In the genomic region with DNA sequence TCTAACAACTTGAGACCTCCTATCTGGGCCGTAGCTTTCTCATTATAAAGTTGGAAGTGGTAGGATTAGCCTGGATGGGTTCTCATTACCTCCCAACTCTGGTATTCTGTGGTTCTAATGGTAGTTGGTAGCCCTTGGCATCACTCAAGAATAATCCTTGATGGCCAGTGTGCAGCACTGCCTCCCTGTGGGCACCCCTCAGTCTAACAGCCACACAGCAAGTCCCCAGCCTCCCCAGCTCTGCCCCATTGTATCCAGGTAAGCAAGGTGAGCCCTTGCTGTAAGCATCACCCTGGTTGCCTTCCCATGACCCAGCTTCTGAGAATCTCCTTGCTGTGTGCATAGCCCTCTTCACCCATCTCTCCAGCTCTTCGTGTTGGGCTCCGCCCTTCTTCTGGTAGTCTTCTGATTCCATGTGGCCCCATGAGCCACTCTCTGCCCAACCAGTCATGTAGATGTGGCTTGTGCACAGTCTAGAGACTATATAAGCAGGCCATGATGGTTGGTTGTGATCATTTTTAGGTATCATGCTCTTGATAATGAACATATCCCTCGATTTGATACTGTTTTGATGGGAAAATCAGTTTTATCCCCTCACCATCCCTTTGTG, we compare ENCODE assay signal across 9 cellular contexts. TPM values are rescaled to one million over a fixed set of nuclear protein-coding genes. Genes with fewer than 3 reads are reported as not detected.
DNase-seq lines count a peak whose midpoint lies in the region; ATAC-seq and TF ChIP-seq lines count a peak whose summit lies in the region.
"Had no signal": no experiment of that assay in that cellular context is flagged by ENCODE, and none has a peak within 500 bp of the region (broad histone marks: within the 10 kb centered on the region; RNA-seq: fewer than 3 reads in every experiment).

No MANE protein-coding gene starts in this region.

- H3K27ac ChIP-seq in H9 (ENCODE audit: insufficient read length, low read depth, low read length), result no peak overlapping the region
- no peak overlapping the region for H3K27ac ChIP-seq in upper lobe of left lung
- no peak overlapping the region for H3K27ac ChIP-seq in esophagus squamous epithelium

- H3K9ac ChIP-seq in H9 (ENCODE audit: extremely low read depth, insufficient read length, low read length), result no peak overlapping the region

- H3K9me3 ChIP-seq in H9 (ENCODE audit: control insufficient read depth, low read depth, low read length) (no peaks in the 10 kb centered on the region), upper lobe of left lung (no peaks in the 10 kb centered on the region), esophagus squamous epithelium (no peaks in the 10 kb centered on the region)

- H3K4me1 ChIP-seq in H9 (ENCODE audit: insufficient read depth, low read length) (no peaks in the 10 kb centered on the region; the same call in 1 of the 2 replicates), upper lobe of left lung (no peaks in the 10 kb centered on the region), esophagus squamous epithelium (no peaks in the 10 kb centered on the region)

- ATAC-seq in left colon (peak; percentile 81), upper lobe of left lung (ENCODE audit: low FRiP score in 2 of 2) (no peak), HG02678 (IDR thresholded peaks at IDR 0.05; ENCODE audit: unreplicated experiment) (no peak), GM18870 (IDR thresholded peaks at IDR 0.05; ENCODE audit: unreplicated experiment) (no peak)

- no peak overlapping the region for H3K4me2 ChIP-seq in H9 (ENCODE audit: insufficient read depth, insufficient read length, low read length)

- H3K36me3 Mint-ChIP-seq in H9 (ENCODE audit: insufficient read depth in 1 of 3, low read depth in 3 of 3), result no peaks in the 10 kb centered on the region; a peak in 1 of 7 replicates
- H3K36me3 Mint-ChIP-seq in activated CD4-positive, alpha-beta memory T cell treated with anti-CD3 and anti-CD28 coated beads, Interleukin-2, amount 10 ng/mL, durations not matched to agents 7 days and 5 days (ENCODE audit: low read depth), result peaks cover 2% of the 10 kb centered on the region

- no peak overlapping the region for H4K91ac ChIP-seq in H9 (ENCODE audit: insufficient read length, low read depth, low read length)

- TF ChIP-seq EP300 in upper lobe of left lung (IDR thresholded peaks at IDR 0.05), result no peak

- no peaks in the 10 kb centered on the region for H3K79me2 ChIP-seq in H9 (ENCODE audit: insufficient read depth, low read length)

- H3K36me3 ChIP-seq in BJ (ENCODE audit: control insufficient read depth, insufficient read depth, low read length) (no peaks in the 10 kb centered on the region), upper lobe of left lung (no peaks in the 10 kb centered on the region), esophagus squamous epithelium (peaks cover 0 to 9% (median 0%) of the 10 kb centered on the region in 3 donors)

- no peak overlapping the region for H2BK12ac ChIP-seq in H9 (ENCODE audit: insufficient read length, low read depth, low read length)

- no peak overlapping the region for H4K5ac ChIP-seq in H9 (ENCODE audit: insufficient read length, low read depth, low read length)

- CTCF ChIA-PET in BJ (lab: Yijun Ruan, JAX), result interaction anchor here (1.0 to 1.5 kb wide), 2 partner anchors 10 to 492 kb away, joined by 3 read pairs; no protein-coding TSS in a partner anchor
- CTCF ChIA-PET in activated CD4-positive, alpha-beta memory T cell treated with anti-CD3 and anti-CD28 coated beads, Interleukin-2, amount 10 ng/mL, durations not matched to agents 7 days and 5 days (lab: Charles Lee), result interaction anchor here (0.9 to 2.4 kb wide), 4 partner anchors 9 to 492 kb away, joined by 3 to 9 read pairs (median 4); no protein-coding TSS in a partner anchor

- no peak overlapping the region for H2AFZ ChIP-seq in H9 (ENCODE audit: low read length)

- intact Hi-C loops in left colon (cut with DNase I, micrococcal nuclease), result no loop called here
- intact Hi-C loops in esophagus squamous epithelium (cut with DNase I), result loop anchor here (10.0 kb wide), 1 partner anchor 370 kb away; no protein-coding TSS in a partner anchor

- no peak overlapping the region for H4K8ac ChIP-seq in H9 (replicated peaks; ENCODE audit: insufficient read length, low read depth, low read length)

- POLR2A ChIA-PET in BJ (lab: Charles Lee), result no interaction called here
- POLR2A ChIA-PET in activated CD4-positive, alpha-beta memory T cell treated with anti-CD3 and anti-CD28 coated beads, Interleukin-2, amount 10 ng/mL, durations not matched to agents 7 days and 5 days (lab: Charles Lee), result no interaction called here

- H3K27me3 Mint-ChIP-seq in H9 (ENCODE audit: low read depth), result no peaks in the 10 kb centered on the region; the same call in none of the 2 replicates
- H3K27me3 Mint-ChIP-seq in activated CD4-positive, alpha-beta memory T cell treated with anti-CD3 and anti-CD28 coated beads, Interleukin-2, amount 10 ng/mL, durations not matched to agents 7 days and 5 days, result no peaks in the 10 kb centered on the region

- no peak overlapping the region for H2AK5ac ChIP-seq in H9 (ENCODE audit: insufficient read length, low read length)

- H3K23me2 ChIP-seq in H9 (ENCODE audit: insufficient read length, low read depth, low read length, poor library complexity, severe bottlenecking), result no peaks in the 10 kb centered on the region

- no CpG with 5 or more reads among the region's 4 CpGs for whole genome bisulfite sequencing in H9 (ENCODE audit: extremely low coverage, insufficient read length, low lambda C conversion rate)
- 93 to 95% methylated on average over 4 of the region's 4 CpGs for WGBS in upper lobe of left lung, 2 donors
- 93 to 95% methylated on average over 4 of the region's 4 CpGs for WGBS in esophagus squamous epithelium, 2 donors

- TF ChIP-seq CTCF in BJ (IDR thresholded peaks at IDR 0.05; ENCODE audit: insufficient read depth, low read depth, low read length) (0 out of 2 replicates have a peak, but pooled peaks have one; percentile 12), H9 (conservative IDR thresholded peaks at IDR 0.05) (peak; percentile 61), upper lobe of left lung (IDR thresholded peaks at IDR 0.05) (no peak), esophagus squamous epithelium (IDR thresholded peaks at IDR 0.05) (no peak)

- no peak overlapping the region for H2BK15ac ChIP-seq in H9 (ENCODE audit: low read depth, low read length)

- no peaks in the 10 kb centered on the region for H3K79me1 ChIP-seq in H9 (ENCODE audit: insufficient read depth, low read depth, low read length, poor library complexity, severe bottlenecking)

- no peaks in the 10 kb centered on the region for H3K9me3 Mint-ChIP-seq in H9
- H3K9me3 Mint-ChIP-seq in activated CD4-positive, alpha-beta memory T cell treated with anti-CD3 and anti-CD28 coated beads, Interleukin-2, amount 10 ng/mL, durations not matched to agents 7 days and 5 days, result no peaks in the 10 kb centered on the region
- H3K9me3 Mint-ChIP-seq: activated T-helper 1 cell treated with anti-CD3 and anti-CD28 coated beads, Interleukin-12 subunit alpha, Interleukin-12 subunit beta, Interleukin-2, Interleukin-4 antibody, amounts not matched to agents 30 ng/mL and 10 ng/mL and 1 ng/mL, durations not matched to agents 14 hours and 24 hours and 36 hours had no signal

- H2BK5ac ChIP-seq in H9 (ENCODE audit: insufficient read length, low read length), result no peak overlapping the region

- no peak overlapping the region for H3K56ac ChIP-seq in H9 (ENCODE audit: insufficient read length, low read depth, low read length)

- H3T11ph ChIP-seq in H9 (ENCODE audit: low read length), result no peak overlapping the region

- H3K4me3 ChIP-seq in BJ (ENCODE audit: low read depth, low read length) (no peak overlapping the region), upper lobe of left lung (no peak overlapping the region), esophagus squamous epithelium (no peak overlapping the region)

- H2BK20ac ChIP-seq in H9 (ENCODE audit: low read depth, low read length, poor library complexity, severe bottlenecking), result no peak overlapping the region

- no peak overlapping the region for H3K18ac ChIP-seq in H9 (ENCODE audit: insufficient read length, low read depth, low read length)

- TF ChIP-seq POLR2A in upper lobe of left lung (IDR thresholded peaks at IDR 0.05), result no peak
- no peak for TF ChIP-seq POLR2A in esophagus squamous epithelium (IDR thresholded peaks at IDR 0.05)

- no peaks in the 10 kb centered on the region; the same call in 1 of the 2 replicates for H3K27me3 ChIP-seq in BJ (ENCODE audit: control insufficient read depth, insufficient read depth, low read length)
- no peaks in the 10 kb centered on the region for H3K27me3 ChIP-seq in H9 (ENCODE audit: insufficient read depth, low read length)
- H3K27me3 ChIP-seq in upper lobe of left lung, result no peaks in the 10 kb centered on the region
- H3K27me3 ChIP-seq in esophagus squamous epithelium, result no peaks in the 10 kb centered on the region

- H3K27ac Mint-ChIP-seq in H9, result peak overlapping the region in 1 of 3 experiments; percentile 4; a peak in 2 of 7 replicates
- no peak overlapping the region for H3K27ac Mint-ChIP-seq in activated CD4-positive, alpha-beta memory T cell treated with anti-CD3 and anti-CD28 coated beads, Interleukin-2, amount 10 ng/mL, durations not matched to agents 7 days and 5 days
- H3K27ac Mint-ChIP-seq: activated T-helper 1 cell treated with anti-CD3 and anti-CD28 coated beads, Interleukin-12 subunit alpha, Interleukin-12 subunit beta, Interleukin-2, Interleukin-4 antibody, amounts not matched to agents 30 ng/mL and 10 ng/mL and 1 ng/mL, durations not matched to agents 14 hours and 24 hours and 36 hours had no signal

- H2BK120ac ChIP-seq in H9 (ENCODE audit: low read depth, low read length, poor library complexity, severe bottlenecking), result no peak overlapping the region

- no peak overlapping the region for H3K14ac ChIP-seq in H9 (ENCODE audit: insufficient read depth, low read length)

- H3K4me3 Mint-ChIP-seq in H9, result no peak overlapping the region
- H3K4me3 Mint-ChIP-seq in activated CD4-positive, alpha-beta memory T cell treated with anti-CD3 and anti-CD28 coated beads, Interleukin-2, amount 10 ng/mL, durations not matched to agents 7 days and 5 days, result no peak overlapping the region
- H3K4me3 Mint-ChIP-seq: activated T-helper 1 cell treated with anti-CD3 and anti-CD28 coated beads, Interleukin-12 subunit alpha, Interleukin-12 subunit beta, Interleukin-2, Interleukin-4 antibody, amounts not matched to agents 30 ng/mL and 10 ng/mL and 1 ng/mL, durations not matched to agents 14 hours and 24 hours and 36 hours had no signal

- H3K4ac ChIP-seq in H9 (ENCODE audit: low read depth, low read length), result no peak overlapping the region

- no peak for DNase-seq in BJ (ENCODE audit: low read depth)
- DNase-seq in H9, result peak; percentile 55
- peak; percentile 31 for DNase-seq in activated CD4-positive, alpha-beta memory T cell treated with anti-CD3 and anti-CD28 coated beads, Interleukin-2, amount 10 ng/mL, durations not matched to agents 7 days and 5 days
- peak in 1 of 2 donors; percentile 30 for DNase-seq in left colon
- no peak for DNase-seq in upper lobe of left lung
- no peak for DNase-seq in esophagus squamous epithelium (lab: John Stamatoyannopoulos, UW)

- no peak overlapping the region for H3K23ac ChIP-seq in H9 (ENCODE audit: insufficient read length, low read depth, low read length)

- H3K4me1 Mint-ChIP-seq in H9, result no peaks in the 10 kb centered on the region
- no peaks in the 10 kb centered on the region for H3K4me1 Mint-ChIP-seq in activated CD4-positive, alpha-beta memory T cell treated with anti-CD3 and anti-CD28 coated beads, Interleukin-2, amount 10 ng/mL, durations not matched to agents 7 days and 5 days

- peaks cover 3% of the 10 kb centered on the region for H4K20me1 ChIP-seq in H9 (ENCODE audit: control insufficient read depth, insufficient read depth, insufficient read length)

RNA-seq across cellular contexts. Expression of gene GRHPR, which starts 57.6 kb away (rescaled TPM):
- polyA plus RNA-seq in BJ (2011; rRNA removed), result 159 and 227 TPM in 2 replicates
- 102 and 164 TPM in 2 replicates for polyA minus RNA-seq in BJ (2011; rRNA and poly(A)+ RNA removed)
- total RNA-seq in H9 (2021), result 97.2 and 97.9 TPM in 2 replicates
- 10 to 100 TPM; 51.2 to 51.5 TPM for total RNA-seq in activated CD4-positive, alpha-beta memory T cell treated with anti-CD3 and anti-CD28 coated beads, Interleukin-2, amount 10 ng/mL, durations not matched to agents 7 days and 5 days
- 10 to 100 TPM; 70.4 to 78.4 TPM for total RNA-seq in left colon
- 10 to 100 TPM; 68.2 to 97.6 (median 81.3) TPM for total RNA-seq in upper lobe of left lung
- total RNA-seq in esophagus squamous epithelium, result 100 to 1,000 TPM in 2 of 4 donors, 10 to 100 TPM in 2; 74.5 to 117 (median 93.8) TPM

Comparison
In these comparisons a context has a peak if more than half of its experiments do, and no peak if none do; other contexts are left out.
1. DNase-seq: peak in H9 (single experiment) and activated CD4-positive, alpha-beta memory T cell treated with anti-CD3 and anti-CD28 coated beads, Interleukin-2, amount 10 ng/mL, durations not matched to agents 7 days and 5 days (single experiment); none in BJ (single experiment), upper lobe of left lung (0 of 2) and esophagus squamous epithelium (single experiment).
2. CTCF ChIP-seq: peak in BJ (single experiment) and H9 (single experiment); none in upper lobe of left lung (0 of 6) and esophagus squamous epithelium (0 of 6).